Comparison of ENCODE assay signal across 9 cellular contexts in genomic region chr9:33233659-33234335, GRCh38. TPM values are rescaled to one million over a fixed set of nuclear protein-coding genes. Genes with fewer than 3 reads are reported as not detected.
DNase-seq lines count a peak whose midpoint lies in the region; ATAC-seq and TF ChIP-seq lines count a peak whose summit lies in the region.
"Had no signal": no experiment of that assay in that cellular context is flagged by ENCODE, and none has a peak within 500 bp of the region (broad histone marks: within the 10 kb centered on the region; RNA-seq: fewer than 3 reads in every experiment).

No MANE protein-coding gene starts in this region.

- DNase-seq in SIG-M5 treated with dmso at 0.1 percent for 504 hours (lab: John Stamatoyannopoulos, UW; ENCODE audit: unreplicated experiment) (peak; percentile 64), SIG-M5 (lab: John Stamatoyannopoulos, UW) (no peak), NCI-H524 (lab: John Stamatoyannopoulos, UW) (peak; percentile 82 to 93), stromal cell of bone marrow (ENCODE audit: low read depth) (peak; percentile 80), head of caudate nucleus (no peak), spleen (no peak)

- H3K36me3 ChIP-seq in spleen, result no peaks in the 10 kb centered on the region

- peak; percentile 88 for ATAC-seq in esophagus mucosa
- no peak for ATAC-seq in HG03108 (IDR thresholded peaks at IDR 0.05; ENCODE audit: unreplicated experiment)
- ATAC-seq: activated CD4-positive, CD25-positive, alpha-beta regulatory T cell treated with anti-CD3 and anti-CD28 coated beads, Interleukin-2, amount 50 U/mL, for 24 hours had no signal

- TF ChIP-seq CTCF in spleen (IDR thresholded peaks at IDR 0.05 in 8 of 11, conservative IDR thresholded peaks at IDR 0.05 in 3 of 11), result no peak

- H3K4me3 ChIP-seq in spleen, result no peak overlapping the region

- WGBS in spleen, 5 donors, result 24 to 50% (median 40%) methylated on average over 1 of the region's 1 CpG

- no peaks in the 10 kb centered on the region for H3K27me3 ChIP-seq in spleen (replicated peaks in 1 of 7)

- no peaks in the 10 kb centered on the region for H3K4me1 ChIP-seq in spleen

- intact Hi-C loops in head of caudate nucleus (cut with DNase I) (no loop called here), spleen (cut with DNase I; ENCODE audit: low total_unique reads) (no loop called here)

- no peak overlapping the region for H3K27ac ChIP-seq in spleen

- H3K9me3 ChIP-seq in spleen, result no peaks in the 10 kb centered on the region

- no peak for TF ChIP-seq POLR2A in spleen (IDR thresholded peaks at IDR 0.05)

RNA-seq across cellular contexts. Expression of gene SPINK4, which starts 6.2 kb away (rescaled TPM):
- not detected for total RNA-seq in esophagus mucosa
- total RNA-seq in spleen, result not detected
- polyA plus RNA-seq in spleen, result under 1 TPM in 1 of 3 donors, not detected in 2; 0.67 TPM

RNA-seq across cellular contexts. Expression of gene BAG1, which starts 30.7 kb away (rescaled TPM):
- total RNA-seq in esophagus mucosa (95.3 TPM), spleen (10 to 100 TPM; 49.9 to 91.8 (median 71.0) TPM)
- polyA plus RNA-seq in spleen, result 100 to 1,000 TPM in 1 of 3 donors, 10 to 100 TPM in 2; 57.3 to 102 (median 70.7) TPM

RNA-seq across cellular contexts. Expression of gene CHMP5, which starts 31.1 kb away (rescaled TPM):
- total RNA-seq in esophagus mucosa (46.6 TPM), spleen (10 to 100 TPM; 43.6 to 56.7 (median 52.4) TPM)
- 10 to 100 TPM; 53.6 to 75.9 (median 59.0) TPM for polyA plus RNA-seq in spleen

RNA-seq across cellular contexts. Expression of gene NFX1, which starts 56.5 kb away (rescaled TPM):
- total RNA-seq in esophagus mucosa (26.6 TPM), spleen (10 to 100 TPM; 39.3 to 57.5 (median 46.2) TPM)
- 10 to 100 TPM; 10.5 to 14.5 (median 14.5) TPM for polyA plus RNA-seq in spleen

Comparison
In these comparisons a context has a peak if more than half of its experiments do, and no peak if none do; other contexts are left out.
1. DNase-seq: peak in SIG-M5 treated with dmso at 0.1 percent for 504 hours (single experiment), NCI-H524 (2 of 2) and stromal cell of bone marrow (single experiment); none in SIG-M5 (single experiment), head of caudate nucleus (0 of 42) and spleen (single experiment).